8 cellular contexts compared by ENCODE assay signal in the genomic region with DNA sequence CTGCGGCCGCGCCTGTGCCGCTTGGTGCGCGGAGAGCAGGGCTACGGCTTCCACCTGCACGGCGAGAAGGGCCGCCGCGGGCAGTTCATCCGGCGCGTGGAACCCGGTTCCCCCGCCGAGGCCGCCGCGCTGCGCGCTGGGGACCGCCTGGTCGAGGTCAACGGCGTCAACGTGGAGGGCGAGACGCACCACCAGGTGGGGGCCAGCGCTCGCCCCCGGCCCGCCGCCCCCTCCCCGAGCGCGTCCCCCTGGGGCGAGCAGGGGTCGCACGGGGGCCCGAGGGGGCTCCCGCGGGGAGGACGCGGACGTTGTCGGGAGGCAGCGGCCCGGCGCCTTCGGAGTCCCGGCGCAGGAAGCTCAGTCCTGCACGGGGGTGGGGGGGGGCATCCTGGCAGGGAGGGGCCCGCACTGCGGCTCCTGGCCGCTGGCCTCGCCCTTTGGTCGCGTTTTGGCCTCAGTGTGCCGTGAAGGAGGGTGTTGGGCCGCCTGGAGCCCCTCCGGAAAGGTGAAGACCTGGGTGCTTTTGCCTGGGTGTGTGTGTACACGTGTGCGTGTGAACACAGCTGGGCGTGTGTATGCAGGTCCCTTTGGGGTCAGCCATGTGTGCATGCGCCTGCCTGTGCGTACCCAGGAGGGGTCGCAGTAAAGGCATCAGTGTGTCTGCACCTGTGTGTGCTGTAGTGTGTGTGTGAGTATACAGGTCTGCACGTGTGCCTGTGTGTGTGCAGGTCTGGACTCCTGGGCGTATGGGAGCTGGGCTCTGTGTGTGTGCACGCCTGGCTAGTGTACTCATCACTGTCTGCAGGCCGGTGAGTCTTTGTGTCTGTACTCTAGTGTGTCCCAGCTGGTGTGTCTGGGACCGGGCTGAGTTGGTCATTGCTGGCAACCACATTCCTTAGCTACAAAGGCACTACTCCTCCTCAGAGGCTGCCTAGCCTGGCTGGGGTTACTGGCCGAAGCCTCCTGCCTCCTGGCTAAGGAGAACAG. TPM values are rescaled to one million over a fixed set of nuclear protein-coding genes. Genes with fewer than 3 reads are reported as not detected.
A peak's percentile ranks its signal among the peaks of the same experiment; 100 is the strongest.
DNase-seq lines count a peak whose midpoint lies in the region; ATAC-seq, FAIRE-seq and TF ChIP-seq lines count a peak whose summit lies in the region.

No MANE protein-coding gene starts in this region.

- H3K4me3 ChIP-seq in BLaER1 treated with 17β-estradiol and CSF1 and Interleukin-3, amounts not matched to agents 10 nM and 100 nM: peak overlapping the region; percentile 63 to 80 (median 67)
- H3K4me3 ChIP-seq in astrocyte (ENCODE audit: insufficient read depth, low read depth, low read length) (peak overlapping the region; percentile 69), thoracic aorta (peak overlapping the region; percentile 90)

- peaks cover 8% of the 10 kb centered on the region for H3K27me3 Mint-ChIP-seq in IgD-negative memory B cell
- no peaks in the 10 kb centered on the region for H3K27me3 Mint-ChIP-seq in astrocyte (ENCODE audit: low read depth, unreplicated experiment)

- peaks cover 27% of the 10 kb centered on the region for H3K79me2 ChIP-seq in astrocyte (ENCODE audit: insufficient read depth, low read length)

- no peak for TF ChIP-seq CTCF in astrocyte (IDR thresholded peaks at IDR 0.05; ENCODE audit: insufficient read depth, low read depth, low read length)
- TF ChIP-seq CTCF in thoracic aorta (IDR thresholded peaks at IDR 0.05): no peak

- peak overlapping the region; percentile 96 to 98 (median 97) for H3K4me2 ChIP-seq in BLaER1 treated with 17β-estradiol and CSF1 and Interleukin-3, amounts not matched to agents 10 nM and 100 nM
- peak overlapping the region; percentile 95 for H3K4me2 ChIP-seq in astrocyte (ENCODE audit: low read length)

- H3K9me3 ChIP-seq in BLaER1 treated with 17β-estradiol and CSF1 and Interleukin-3, amounts not matched to agents 10 nM and 100 nM (replicated peaks in 1 of 11): no peaks in the 10 kb centered on the region
- H3K9me3 ChIP-seq in astrocyte (ENCODE audit: insufficient read depth, low read depth, low read length) (no peaks in the 10 kb centered on the region), thoracic aorta (no peaks in the 10 kb centered on the region)

- ATAC-seq in thoracic aorta (ENCODE audit: insufficient number of reproducible peaks, low FRiP score, low read depth) (no peak), GM18867 (IDR thresholded peaks at IDR 0.05; ENCODE audit: unreplicated experiment) (no peak)

- H2AFZ ChIP-seq in astrocyte (ENCODE audit: low read depth, low read length): no peak overlapping the region

- peaks cover 41 to 90% (median 70%) of the 10 kb centered on the region in 10 experiments for H3K4me1 ChIP-seq in BLaER1 treated with 17β-estradiol and CSF1 and Interleukin-3, amounts not matched to agents 10 nM and 100 nM
- H3K4me1 ChIP-seq in astrocyte (ENCODE audit: insufficient read depth, low read length) (peaks cover 20% of the 10 kb centered on the region), thoracic aorta (ENCODE audit: control insufficient read depth in 1 of 2, low read depth in 2 of 2) (peaks cover 14 to 55% of the 10 kb centered on the region in 2 donors)

- H4K20me1 ChIP-seq in BLaER1 treated with 17β-estradiol and CSF1 and Interleukin-3, amounts not matched to agents 10 nM and 100 nM: peaks cover 0 to 24% (median 14%) of the 10 kb centered on the region in 11 experiments; a peak in 15 of 22 replicates
- peaks cover 23% of the 10 kb centered on the region for H4K20me1 ChIP-seq in astrocyte (ENCODE audit: insufficient read depth, low read length)

- peak overlapping the region in 1 of 3 donors; percentile 2 for H3K27ac Mint-ChIP-seq in IgD-negative memory B cell
- peak overlapping the region; percentile 66 for H3K27ac Mint-ChIP-seq in astrocyte (ENCODE audit: unreplicated experiment)

- H3K4me1 Mint-ChIP-seq in IgD-negative memory B cell: peaks cover 0 to 9% (median 5%) of the 10 kb centered on the region in 3 donors
- H3K4me1 Mint-ChIP-seq in astrocyte (ENCODE audit: low read depth, unreplicated experiment): peaks cover 8% of the 10 kb centered on the region

- H3K4me3 Mint-ChIP-seq in IgD-negative memory B cell (peak overlapping the region; percentile 62 to 88 (median 81)), astrocyte (ENCODE audit: unreplicated experiment) (peak overlapping the region; percentile 96)

- peaks cover 15 to 42% (median 37%) of the 10 kb centered on the region in 11 experiments; a peak in 20 of 22 replicates for H3K27me3 ChIP-seq in BLaER1 treated with 17β-estradiol and CSF1 and Interleukin-3, amounts not matched to agents 10 nM and 100 nM
- no peaks in the 10 kb centered on the region for H3K27me3 ChIP-seq in astrocyte (ENCODE audit: insufficient read depth, low read length)
- no peaks in the 10 kb centered on the region for H3K27me3 ChIP-seq in thoracic aorta (replicated peaks; ENCODE audit: insufficient read depth)

- H3K9me3 Mint-ChIP-seq in IgD-negative memory B cell: peaks cover 0 to 1% (median 0%) of the 10 kb centered on the region in 3 donors
- no peaks in the 10 kb centered on the region for H3K9me3 Mint-ChIP-seq in astrocyte (ENCODE audit: unreplicated experiment)

- H3K36me3 ChIP-seq in BLaER1 treated with 17β-estradiol and CSF1 and Interleukin-3, amounts not matched to agents 10 nM and 100 nM: no peaks in the 10 kb centered on the region
- H3K36me3 ChIP-seq in astrocyte (ENCODE audit: insufficient read depth, low read length) (no peaks in the 10 kb centered on the region), thoracic aorta (peaks cover 3% of the 10 kb centered on the region)

- peak overlapping the region; percentile 58 to 80 (median 76) for H3K9ac ChIP-seq in BLaER1 treated with 17β-estradiol and CSF1 and Interleukin-3, amounts not matched to agents 10 nM and 100 nM
- H3K9ac ChIP-seq in astrocyte (ENCODE audit: low read length): peak overlapping the region; percentile 65

- H3K27ac ChIP-seq in BLaER1 treated with 17β-estradiol and CSF1 and Interleukin-3, amounts not matched to agents 10 nM and 100 nM: peak overlapping the region in 8 of 11 experiments; percentile 10 to 53 (median 40); a peak in 9 of 22 replicates
- H3K27ac ChIP-seq in astrocyte (ENCODE audit: low read depth, low read length): no peak overlapping the region
- peak overlapping the region in 1 of 2 donors; percentile 55 for H3K27ac ChIP-seq in thoracic aorta

- DNase-seq in astrocyte (ENCODE audit: low read depth) (peak; percentile 34), kidney glomerular epithelial cell (lab: John Stamatoyannopoulos, UW) (peak; percentile 33), thoracic aorta (ENCODE audit: low spot score) (no peak), NCI-H526 treated with DMSO at 0.1 percent for 48 hours (lab: John Stamatoyannopoulos, UW) (no peak), medulla oblongata (ENCODE audit: extremely low spot score) (no peak)

- no peaks in the 10 kb centered on the region for H3K36me3 Mint-ChIP-seq in IgD-negative memory B cell
- H3K36me3 Mint-ChIP-seq in astrocyte (ENCODE audit: low read depth, unreplicated experiment): no peaks in the 10 kb centered on the region

- FAIRE-seq in astrocyte (lab: Jason Lieb, UNC): peak; percentile 66

RNA-seq across cellular contexts. Expression of a gene that starts 0.6 kb away (rescaled TPM):
- not detected for polyA plus RNA-seq in IgD-negative memory B cell
- total RNA-seq in astrocyte (92.5 and 106 TPM in 2 replicates), thoracic aorta (10 to 100 TPM; 66.0 to 84.1 TPM)

RNA-seq across cellular contexts. Expression of a gene that starts 7.7 kb away (rescaled TPM):
- not detected for polyA plus RNA-seq in IgD-negative memory B cell
- total RNA-seq in astrocyte (2.1 and 2.9 TPM in 2 replicates), thoracic aorta (not detected)

RNA-seq across cellular contexts. Expression of a gene that starts 17.7 kb away (rescaled TPM):
- polyA plus RNA-seq in IgD-negative memory B cell: 11.0 TPM
- 46.0 and 50.0 TPM in 2 replicates for total RNA-seq in astrocyte
- 10 to 100 TPM; 65.8 to 68.5 TPM for total RNA-seq in thoracic aorta

RNA-seq across cellular contexts. Expression of a gene that starts 20.3 kb away (rescaled TPM):
- polyA plus RNA-seq in IgD-negative memory B cell: 35.2 TPM
- 13.2 and 13.7 TPM in 2 replicates for total RNA-seq in astrocyte
- 10 to 100 TPM in 1 of 2 donors, 1 to 10 TPM in 1; 7.7 to 13.4 TPM for total RNA-seq in thoracic aorta

RNA-seq across cellular contexts. Expression of a gene that starts 20.5 kb away (rescaled TPM):
- 30.3 TPM for polyA plus RNA-seq in IgD-negative memory B cell
- total RNA-seq in astrocyte (89.5 and 94.6 TPM in 2 replicates), thoracic aorta (100 to 1,000 TPM; 112 to 123 TPM)

Comparison
In these comparisons a context has a peak if more than half of its experiments do, and no peak if none do; other contexts are left out.
1. DNase-seq: peak in astrocyte (single experiment) and kidney glomerular epithelial cell (single experiment); none in thoracic aorta (single experiment), NCI-H526 treated with DMSO at 0.1 percent for 48 hours (single experiment) and medulla oblongata (single experiment).
2. Peak in every context shown above with its lines, with median percentiles within 50 percentile points of each other: H3K4me3 ChIP-seq.